Comparison of ENCODE assay signal across 1 cellular context in genomic region chr9:129138476-129139232, GRCh38.
TF ChIP-seq lines count a peak whose summit lies in the region.

No MANE protein-coding gene starts in this region.

TF ChIP-seq in WTC11, 78 proteins besides CTCF, POLR2A, EP300 and RAD21 (continued from another document):
- TF ChIP-seq, protein P1, sequence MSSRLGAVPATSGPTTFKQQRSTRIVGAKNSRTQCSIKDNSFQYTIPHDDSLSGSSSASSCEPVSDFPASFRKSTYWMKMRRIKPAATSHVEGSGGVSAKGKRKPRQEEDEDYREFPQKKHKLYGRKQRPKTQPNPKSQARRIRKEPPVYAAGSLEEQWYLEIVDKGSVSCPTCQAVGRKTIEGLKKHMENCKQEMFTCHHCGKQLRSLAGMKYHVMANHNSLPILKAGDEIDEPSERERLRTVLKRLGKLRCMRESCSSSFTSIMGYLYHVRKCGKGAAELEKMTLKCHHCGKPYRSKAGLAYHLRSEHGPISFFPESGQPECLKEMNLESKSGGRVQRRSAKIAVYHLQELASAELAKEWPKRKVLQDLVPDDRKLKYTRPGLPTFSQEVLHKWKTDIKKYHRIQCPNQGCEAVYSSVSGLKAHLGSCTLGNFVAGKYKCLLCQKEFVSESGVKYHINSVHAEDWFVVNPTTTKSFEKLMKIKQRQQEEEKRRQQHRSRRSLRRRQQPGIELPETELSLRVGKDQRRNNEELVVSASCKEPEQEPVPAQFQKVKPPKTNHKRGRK (CRISPR knock-in tag; IDR thresholded peaks at IDR 0.05; ENCODE audit: borderline replicate concordance): no peak
